Comparison of ENCODE assay signal across 12 cellular contexts in genomic region chr1:225250432-225250831, GRCh38.
A peak's percentile ranks its signal among the peaks of the same experiment; 100 is the strongest.
DNase-seq lines count a peak whose midpoint lies in the region; ATAC-seq and TF ChIP-seq lines count a peak whose summit lies in the region.
"Had no signal": no experiment of that assay in that cellular context is flagged by ENCODE, and none has a peak within 500 bp of the region (broad histone marks: within the 10 kb centered on the region; RNA-seq: fewer than 3 reads in every experiment).

No MANE protein-coding gene starts in this region.

- H3K4me3 ChIP-seq in lower lobe of right lung (no peak overlapping the region), tibial artery (no peak overlapping the region)

- H3K27ac ChIP-seq in lower lobe of right lung (no peak overlapping the region), tibial artery (no peak overlapping the region)
- H3K27ac ChIP-seq: RWPE1 had no signal

- H3K4me1 ChIP-seq in lower lobe of right lung (no peaks in the 10 kb centered on the region), tibial artery (no peaks in the 10 kb centered on the region)

- no peak overlapping the region for H3K4me3 Mint-ChIP-seq in immature natural killer cell
- H3K4me3 Mint-ChIP-seq: activated CD8-positive, alpha-beta memory T cell treated with anti-CD3 and anti-CD28 coated beads, Interleukin-2, amount 10 ng/mL, durations not matched to agents 7 days and 5 days had no signal

- intact Hi-C loops in lower lobe of right lung (cut with DNase I) (no loop called here), tibial artery (cut with DNase I; ENCODE audit: low total_unique reads) (no loop called here)

- ATAC-seq in GM19023 (IDR thresholded peaks at IDR 0.05; ENCODE audit: unreplicated experiment) (peak; percentile 88), HG02798 (IDR thresholded peaks at IDR 0.05; ENCODE audit: poor library complexity, unreplicated experiment) (peak; percentile 85), lower lobe of right lung (peak; percentile 42 to 68)
- ATAC-seq: activated CD8-positive, alpha-beta memory T cell treated with anti-CD3 and anti-CD28 coated beads, Interleukin-2, amount 10 ng/mL, durations not matched to agents 7 days and 5 days had no signal

- H3K9me3 Mint-ChIP-seq in immature natural killer cell: peaks cover 0 to 3% (median 0%) of the 10 kb centered on the region in 6 donors

- in situ Hi-C loops in KBM-7 (cut with MboI; ENCODE audit: low pct_unique_long_range_greater_than_20kb, low sequenced_read_pairs): no loop called here

- H3K36me3 ChIP-seq in lower lobe of right lung (no peaks in the 10 kb centered on the region), tibial artery (no peaks in the 10 kb centered on the region)

- DNase-seq in KBM-7 (peak; percentile 92), lower lobe of right lung (no peak), immature natural killer cell (no peak), tibial artery (no peak), HT-29 (ENCODE audit: low spot score) (no peak), NCI-H510A treated with DMSO at 0.1 percent for 48 hours (lab: John Stamatoyannopoulos, UW) (no peak)
- DNase-seq: activated CD8-positive, alpha-beta memory T cell treated with anti-CD3 and anti-CD28 coated beads, Interleukin-2, amount 10 ng/mL, durations not matched to agents 7 days and 5 days; IMR-90; posterior cingulate gyrus had no signal

- peaks cover 0 to 10% (median 0%) of the 10 kb centered on the region in 3 donors for H3K27me3 Mint-ChIP-seq in immature natural killer cell (ENCODE audit: low read depth in 3 of 3)

- H3K36me3 Mint-ChIP-seq in immature natural killer cell: peaks cover 0 to 3% (median 0%) of the 10 kb centered on the region in 3 donors
- H3K36me3 Mint-ChIP-seq: activated CD8-positive, alpha-beta memory T cell treated with anti-CD3 and anti-CD28 coated beads, Interleukin-2, amount 10 ng/mL, durations not matched to agents 7 days and 5 days had no signal

- H3K9me3 ChIP-seq in lower lobe of right lung (no peaks in the 10 kb centered on the region), tibial artery (no peaks in the 10 kb centered on the region)

- no peak overlapping the region for H3K27ac Mint-ChIP-seq in immature natural killer cell
- H3K27ac Mint-ChIP-seq: activated CD8-positive, alpha-beta memory T cell treated with anti-CD3 and anti-CD28 coated beads, Interleukin-2, amount 10 ng/mL, durations not matched to agents 7 days and 5 days had no signal

- H3K27me3 ChIP-seq in lower lobe of right lung (ENCODE audit: low read depth) (no peaks in the 10 kb centered on the region), tibial artery (no peaks in the 10 kb centered on the region)

- no peak for TF ChIP-seq CTCF in lower lobe of right lung (IDR thresholded peaks at IDR 0.05)
- no peak for TF ChIP-seq CTCF in tibial artery (IDR thresholded peaks at IDR 0.05)

- peaks cover 0 to 6% of the 10 kb centered on the region in 2 donors for H3K4me1 Mint-ChIP-seq in immature natural killer cell
- H3K4me1 Mint-ChIP-seq: activated CD8-positive, alpha-beta memory T cell treated with anti-CD3 and anti-CD28 coated beads, Interleukin-2, amount 10 ng/mL, durations not matched to agents 7 days and 5 days had no signal
